Comparison of ENCODE assay signal across 7 cellular contexts in the genomic region with DNA sequence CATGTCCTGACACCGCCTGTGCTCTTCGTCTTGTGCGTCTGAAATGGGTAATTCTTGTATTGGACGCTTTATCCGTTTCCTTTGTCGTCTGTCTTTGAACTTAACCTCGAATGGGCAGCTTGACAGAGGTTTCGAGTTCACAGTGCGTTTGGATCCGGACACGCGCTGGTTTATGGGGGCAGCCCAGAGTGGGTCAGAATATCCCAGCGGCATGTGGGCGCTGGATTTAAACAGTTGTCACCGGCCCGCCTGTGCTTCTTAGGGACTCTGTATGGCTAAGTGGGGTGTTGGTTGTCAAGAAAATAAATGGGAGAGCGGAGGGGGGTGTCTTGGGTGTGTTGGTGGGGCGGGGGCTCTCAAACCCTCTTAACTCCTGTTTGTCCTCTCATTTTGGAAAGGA.
A peak's percentile ranks its signal among the peaks of the same experiment; 100 is the strongest.
DNase-seq lines count a peak whose midpoint lies in the region; ATAC-seq and TF ChIP-seq lines count a peak whose summit lies in the region.

No MANE protein-coding gene starts in this region.

- DNase-seq in EH (ENCODE audit: low read depth) (peak; percentile 13), NT2/D1 (ENCODE audit: low read depth, low spot score) (no peak), NCI-H146 (lab: John Stamatoyannopoulos, UW) (no peak), GM20000 (ENCODE audit: low spot score) (no peak)
- no peak for DNase-seq in effector memory CD4-positive, alpha-beta T cell

- H3K27me3 ChIP-seq in NT2/D1 (ENCODE audit: insufficient read depth, insufficient read length): no peaks in the 10 kb centered on the region
- no peaks in the 10 kb centered on the region for H3K27me3 ChIP-seq in effector memory CD4-positive, alpha-beta T cell (replicated peaks; ENCODE audit: control insufficient read depth, insufficient read depth, low read length, poor library complexity, severe bottlenecking)
- H3K27me3 ChIP-seq in neutrophil: no peaks in the 10 kb centered on the region

- TF ChIP-seq CTCF in neutrophil (IDR thresholded peaks at IDR 0.05) (no peak), GM20000 (IDR thresholded peaks at IDR 0.05; ENCODE audit: extremely low read depth, missing control alignments) (no peak)

- H3K9me3 ChIP-seq in NT2/D1 (ENCODE audit: insufficient read depth, low read length): no peaks in the 10 kb centered on the region
- H3K9me3 ChIP-seq in effector memory CD4-positive, alpha-beta T cell (ENCODE audit: control insufficient read depth, low read length): no peaks in the 10 kb centered on the region
- no peaks in the 10 kb centered on the region for H3K9me3 ChIP-seq in neutrophil

- H3K4me3 ChIP-seq in NT2/D1 (ENCODE audit: insufficient read length, low read depth) (peak overlapping the region; percentile 50), neutrophil (ENCODE audit: low read depth in 1 of 2, low read length in 1 of 2) (peak overlapping the region; percentile 54 to 67)
- peak overlapping the region; percentile 50 for H3K4me3 ChIP-seq in effector memory CD4-positive, alpha-beta T cell (ENCODE audit: insufficient read depth, low read depth, low read length, poor library complexity, severe bottlenecking)

- ATAC-seq in HG03460 (IDR thresholded peaks at IDR 0.05; ENCODE audit: unreplicated experiment): no peak

- peak overlapping the region; percentile 72 for H3K9ac ChIP-seq in NT2/D1 (ENCODE audit: insufficient read length, low read depth)

- H3K4me1 ChIP-seq in NT2/D1 (ENCODE audit: insufficient read depth, insufficient read length): no peaks in the 10 kb centered on the region
- peaks cover 6% of the 10 kb centered on the region for H3K4me1 ChIP-seq in effector memory CD4-positive, alpha-beta T cell (ENCODE audit: control insufficient read depth, insufficient read depth, low read length, poor library complexity, severe bottlenecking)
- peaks cover 0 to 17% of the 10 kb centered on the region in 2 experiments for H3K4me1 ChIP-seq in neutrophil (ENCODE audit: control insufficient read depth in 1 of 2, insufficient read depth in 1 of 2, low read depth in 1 of 2, low read length in 1 of 2)

- H3K36me3 ChIP-seq in NT2/D1 (ENCODE audit: insufficient read depth, insufficient read length, low read length) (no peaks in the 10 kb centered on the region), neutrophil (no peaks in the 10 kb centered on the region)
- H3K36me3 ChIP-seq in effector memory CD4-positive, alpha-beta T cell (ENCODE audit: control insufficient read depth, insufficient read depth, low read length): no peaks in the 10 kb centered on the region

- peak overlapping the region; percentile 55 for H3K27ac ChIP-seq in effector memory CD4-positive, alpha-beta T cell (ENCODE audit: insufficient read depth, low read length, poor library complexity, severe bottlenecking)
- H3K27ac ChIP-seq in neutrophil: peak overlapping the region; percentile 79
